Comparison of ENCODE assay signal across 8 cellular contexts in the genomic region with DNA sequence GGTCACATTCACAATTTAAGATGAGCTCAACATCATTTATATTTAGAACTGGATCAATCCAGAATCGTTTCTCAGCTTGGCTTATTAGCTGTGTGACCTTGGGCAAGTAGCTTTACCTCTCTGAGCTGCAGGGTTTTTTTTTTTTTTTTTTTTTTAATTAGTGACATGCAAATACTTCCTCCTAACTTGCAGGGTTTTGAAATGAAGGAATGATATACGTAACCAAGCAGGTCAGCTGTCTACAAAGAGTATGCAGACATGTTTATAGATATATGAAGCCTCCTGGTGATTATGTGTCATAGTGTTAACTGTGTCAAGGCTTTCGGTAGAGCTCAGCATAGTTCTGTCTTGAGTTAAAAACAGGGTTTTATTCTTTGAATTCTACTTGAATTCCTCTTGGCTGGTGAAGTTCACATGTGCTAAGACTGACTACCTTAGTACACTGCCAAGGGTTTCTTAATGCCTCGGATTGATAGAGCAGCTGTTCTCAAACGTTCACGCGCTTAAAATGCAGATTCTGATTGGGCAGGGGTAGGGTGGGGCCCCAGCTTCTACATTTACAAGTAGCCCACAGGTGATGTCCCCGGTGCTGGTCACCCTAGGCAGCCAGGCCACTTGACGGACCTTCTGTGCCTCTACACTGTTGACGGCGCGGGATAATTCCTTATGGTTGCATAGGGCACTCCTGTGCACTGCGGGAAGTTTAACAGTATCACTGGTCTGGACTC. TPM values are rescaled to one million over a fixed set of nuclear protein-coding genes. Genes with fewer than 3 reads are reported as not detected.
DNase-seq lines count a peak whose midpoint lies in the region; ATAC-seq and TF ChIP-seq lines count a peak whose summit lies in the region.

No MANE protein-coding gene starts in this region.

- no peak for TF ChIP-seq POLR2A in testis (IDR thresholded peaks at IDR 0.05)

- in situ Hi-C loops in KBM-7 (cut with MboI; ENCODE audit: low pct_unique_long_range_greater_than_20kb, low sequenced_read_pairs), result no loop called here

- H3K9ac ChIP-seq in liver (ENCODE audit: low read depth in 1 of 2, low read length in 2 of 2), result peak overlapping the region in 1 of 2 donors; percentile 1

- H3K9me3 Mint-ChIP-seq in brain, result peaks cover 0 to 5% (median 2%) of the 10 kb centered on the region in 5 experiments

- H3K27ac Mint-ChIP-seq in brain, result peak overlapping the region; percentile 70 to 96 (median 93)

- H3K36me3 ChIP-seq in KOPT-K1 (ENCODE audit: insufficient read depth, low read length) (peaks cover 3% of the 10 kb centered on the region; the same call in 1 of the 2 replicates), liver (ENCODE audit: control insufficient read depth in 4 of 4, insufficient read depth in 3 of 4, low read depth in 1 of 4, low read length in 3 of 4) (no peaks in the 10 kb centered on the region), testis (ENCODE audit: low read depth, missing control alignments) (no peaks in the 10 kb centered on the region)

- H3K9me3 ChIP-seq in KOPT-K1 (ENCODE audit: insufficient read depth, low read length, poor library complexity, severe bottlenecking), result no peaks in the 10 kb centered on the region
- no peaks in the 10 kb centered on the region for H3K9me3 ChIP-seq in liver (ENCODE audit: control insufficient read depth in 4 of 4, low read length in 3 of 4)
- no peaks in the 10 kb centered on the region for H3K9me3 ChIP-seq in testis

- DNase-seq in DMS 273 (lab: John Stamatoyannopoulos, UW; ENCODE audit: unreplicated experiment), result peak; percentile 84
- DNase-seq in DMS 273 treated with DMSO at 0.1 percent for 48 hours (lab: John Stamatoyannopoulos, UW), result no peak
- no peak for DNase-seq in testis
- no peak for DNase-seq in KBM-7

- peaks cover 10% of the 10 kb centered on the region for H3K36me3 Mint-ChIP-seq in brain

- peak overlapping the region; percentile 84 to 94 (median 89) for H3K4me3 Mint-ChIP-seq in brain

- TF ChIP-seq RAD21 in liver (IDR thresholded peaks at IDR 0.05), result no peak

- TF ChIP-seq CTCF in brain (conservative IDR thresholded peaks at IDR 0.05), result no peak
- no peak for TF ChIP-seq CTCF in liver (IDR thresholded peaks at IDR 0.05; ENCODE audit: low read depth, low read length, missing input control)
- no peak for TF ChIP-seq CTCF in testis (IDR thresholded peaks at IDR 0.05)

- intact Hi-C loops in testis (cut with DNase I; ENCODE audit: low total_unique reads), result no loop called here

- ATAC-seq in GM21737 (IDR thresholded peaks at IDR 0.05; ENCODE audit: unreplicated experiment), result peak; percentile 16

- 22% methylated on average over 13 of the region's 13 CpGs for WGBS in liver
- 17 to 25% methylated on average over 8 to 13 of the region's 13 CpGs for WGBS in testis, 2 donors

- H3K4me1 Mint-ChIP-seq in brain, result peaks cover 61% of the 10 kb centered on the region

- H3K4me1 ChIP-seq in liver (ENCODE audit: control insufficient read depth in 4 of 4, insufficient read depth in 4 of 4, low read length in 3 of 4), result peaks cover 2 to 24% (median 17%) of the 10 kb centered on the region in 4 donors
- no peaks in the 10 kb centered on the region for H3K4me1 ChIP-seq in testis

- H3K27ac ChIP-seq in KOPT-K1 (ENCODE audit: low read depth, low read length, poor library complexity, severe bottlenecking), result peak overlapping the region; percentile 92
- peak overlapping the region; percentile 89 to 94 for H3K27ac ChIP-seq in liver (ENCODE audit: low read depth in 1 of 2, low read length in 2 of 2)
- no peak overlapping the region for H3K27ac ChIP-seq in testis

- H3K4me3 ChIP-seq in liver (ENCODE audit: low read depth in 1 of 3, low read length in 3 of 3) (peak overlapping the region; percentile 72 to 99 (median 87)), testis (peak overlapping the region; percentile 60 to 74)

- H3K27me3 Mint-ChIP-seq in brain, result no peaks in the 10 kb centered on the region

- H3K27me3 ChIP-seq in liver (ENCODE audit: control insufficient read depth in 4 of 4, insufficient read depth in 4 of 4, low read length in 3 of 4) (no peaks in the 10 kb centered on the region), testis (no peaks in the 10 kb centered on the region)

TF ChIP-seq in liver, 16 proteins besides CTCF, POLR2A, EP300 and RAD21:
- no peak for TF ChIP-seq FOXA2 (IDR thresholded peaks at IDR 0.05)
- TF ChIP-seq JUND (IDR thresholded peaks at IDR 0.05), result no peak
- TF ChIP-seq SP1 (IDR thresholded peaks at IDR 0.05), result peak; percentile 9
- no peak for TF ChIP-seq FOXA1 (IDR thresholded peaks at IDR 0.05)
- TF ChIP-seq GABPA (IDR thresholded peaks at IDR 0.05 in 1 of 2, conservative IDR thresholded peaks at IDR 0.05 in 1 of 2), result no peak
- no peak for TF ChIP-seq TAF1 (conservative IDR thresholded peaks at IDR 0.05)

RNA-seq across cellular contexts. Expression of gene STS, which starts 0.6 kb away (rescaled TPM):
- polyA plus RNA-seq in brain (ENCODE audit: insufficient read depth, low read depth, low replicate concordance) (5.4 TPM), liver (1 to 10 TPM; 2.6 to 3.0 TPM), testis (ENCODE audit: insufficient read depth, low read depth, low replicate concordance) (4.6 TPM)
- total RNA-seq in liver (1 to 10 TPM; 1.8 to 6.4 TPM), testis (1 to 10 TPM; 3.5 to 5.0 TPM)

RNA-seq across cellular contexts. Expression of gene PUDP, which starts 1.1 kb away (rescaled TPM):
- polyA plus RNA-seq in brain (ENCODE audit: insufficient read depth, low read depth, low replicate concordance) (7.6 TPM), liver (1 to 10 TPM; 6.3 to 7.4 TPM), testis (ENCODE audit: insufficient read depth, low read depth, low replicate concordance) (8.8 TPM)
- total RNA-seq in liver (1 to 10 TPM; 5.3 to 9.4 TPM), testis (10 to 100 TPM; 10.2 to 15.5 TPM)

Comparison
In these comparisons a context has a peak if more than half of its experiments do, and no peak if none do; other contexts are left out.
1. H3K27ac ChIP-seq: peak in KOPT-K1 (single experiment) and liver (2 of 2); none in testis (0 of 2).